33 cellular contexts compared by ENCODE assay signal in genomic region chr2:170380267-170380666, GRCh38.
"Had no signal": no experiment of that assay in that cellular context is flagged by ENCODE, and none has a peak within 500 bp of the region (broad histone marks: within the 10 kb centered on the region; RNA-seq: fewer than 3 reads in every experiment).

No MANE protein-coding gene starts in this region.

- H3K27ac ChIP-seq: adrenal gland, ascending aorta, body of pancreas, brain microvascular endothelial cell, breast epithelium, cardiac muscle cell had no signal

- H3K4me1 ChIP-seq: body of pancreas had no signal

- ATAC-seq: activated naive CD4-positive, alpha-beta T cell treated with anti-CD3 and anti-CD28 coated beads, Interleukin-2, amount 50 U/mL, for 72 hours; activated naive CD8-positive, alpha-beta T cell treated with anti-CD3 and anti-CD28 coated beads, Interleukin-2, amount 50 U/mL, for 24 hours; activated T-cell treated with anti-CD3 and anti-CD28 coated beads, Interleukin-2, amount 50 U/mL, for 4 hours; activated T-cell treated with anti-CD3 and anti-CD28 coated beads, Interleukin-2, amount 50 U/mL, for 72 hours; activated T-helper 17 cell treated with anti-CD3 and anti-CD28 coated beads, Interleukin-2, amount 50 U/mL, for 72 hours; body of pancreas had no signal

- H3K36me3 ChIP-seq: adrenal gland, ascending aorta, brain microvascular endothelial cell, breast epithelium, cardiac muscle cell had no signal

- DNase-seq: activated effector memory CD4-positive, alpha-beta T cell treated with anti-CD3 and anti-CD28 coated beads, Interleukin-2, amount 50 U/mL, for 16 hours; activated effector memory CD4-positive, alpha-beta T cell treated with Interleukin-2 at 50 U/mL for 16 hours; activated gamma-delta T cell; activated gamma-delta T cell treated with Interleukin-2 at 50 U/mL for 16 hours; activated naive CD4-positive, alpha-beta T cell; activated naive CD4-positive, alpha-beta T cell treated with anti-CD3 and anti-CD28 coated beads for 36 hours; activated naive CD4-positive, alpha-beta T cell treated with anti-CD3 and anti-CD28 coated beads, Interleukin-2, amount 10 ng/mL, durations not matched to agents 7 days and 5 days; activated naive CD4-positive, alpha-beta T cell treated with anti-CD3 and anti-CD28 coated beads, Interleukin-2, amount 50 U/mL, for 16 hours; activated naive CD4-positive, alpha-beta T cell treated with Interleukin-2 at 50 U/mL for 16 hours; activated naive CD8-positive, alpha-beta T cell treated with anti-CD3 and anti-CD28 coated beads for 36 hours; activated naive CD8-positive, alpha-beta T cell treated with anti-CD3 and anti-CD28 coated beads, Interleukin-2, amount 10 ng/mL, durations not matched to agents 7 days and 5 days; activated naive CD8-positive, alpha-beta T cell treated with anti-CD3 and anti-CD28 coated beads, Interleukin-2, amount 50 U/mL, for 24 hours; activated T-cell treated with anti-CD3 and anti-CD28 coated beads, Interleukin-2, amount 50 U/mL, for 24 hours; activated T-cell treated with anti-CD3 and anti-CD28 coated beads, Interleukin-2, amount 50 U/mL, for 4 hours; activated T-cell treated with anti-CD3 and anti-CD28 coated beads, Interleukin-2, amount 50 U/mL, for 48 hours; activated T-cell treated with anti-CD3 and anti-CD28 coated beads, Interleukin-2, amount 50 U/mL, for 72 hours; adrenal gland; amniotic stem cell; amygdala; anterior cingulate cortex; aorta; body of pancreas; brain microvascular endothelial cell; caudate nucleus; central memory CD4-positive, alpha-beta T cell; cerebellar nuclear complex had no signal

- FAIRE-seq: astrocyte, bronchial epithelial cell had no signal

- H3K4me3 ChIP-seq: adrenal gland, ascending aorta, body of pancreas, breast epithelium, cardiac muscle cell had no signal

- H3K9me3 ChIP-seq: adrenal gland, ascending aorta, body of pancreas, breast epithelium had no signal

- H3K27me3 ChIP-seq: ascending aorta, body of pancreas, brain microvascular endothelial cell, cardiac muscle cell had no signal
